ENCODE assay signal across 13 cellular contexts in the genomic region with DNA sequence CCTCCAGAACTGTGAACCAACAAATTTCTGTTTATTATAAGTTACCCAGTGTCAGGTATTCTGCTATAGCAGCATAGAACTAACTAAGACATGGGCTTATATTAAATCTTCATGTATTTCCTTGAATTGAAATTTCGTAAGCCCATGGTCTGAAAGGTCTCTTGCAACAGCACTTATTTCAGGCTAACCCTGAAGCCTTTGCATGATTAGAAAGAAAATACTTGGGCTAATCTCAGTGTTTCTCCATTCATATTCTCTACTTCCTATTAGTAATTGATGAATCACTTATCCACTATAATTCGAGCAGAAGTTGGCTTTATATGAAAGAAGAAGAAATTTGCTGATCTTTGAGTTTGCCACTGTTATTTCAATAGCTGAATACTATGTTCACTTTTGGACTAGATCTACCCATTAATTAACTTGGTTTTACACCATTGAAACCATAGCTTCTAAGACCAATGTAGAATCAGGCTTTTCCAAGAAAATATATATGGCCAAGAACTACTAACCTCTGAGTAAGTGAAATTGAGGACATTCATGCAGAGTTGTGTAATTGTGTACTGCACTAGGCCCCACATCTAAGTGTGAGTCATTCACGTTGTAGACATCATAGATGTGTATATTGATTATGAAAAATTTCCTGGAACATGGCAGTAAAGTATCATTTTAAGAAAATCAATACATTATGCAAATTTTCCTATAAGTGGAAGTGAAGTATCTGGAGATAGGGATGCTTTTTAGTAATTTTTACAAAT.
A peak's percentile ranks its signal among the peaks of the same experiment; 100 is the strongest.
DNase-seq lines count a peak whose midpoint lies in the region; ATAC-seq and TF ChIP-seq lines count a peak whose summit lies in the region.
"Had no signal": no experiment of that assay in that cellular context is flagged by ENCODE, and none has a peak within 500 bp of the region (broad histone marks: within the 10 kb centered on the region; RNA-seq: fewer than 3 reads in every experiment).

No MANE protein-coding gene starts in this region.

- H3K4me3 ChIP-seq in RWPE2 (ENCODE audit: severe bottlenecking) = no peak overlapping the region
- H3K4me3 ChIP-seq: SJSA1 had no signal

- TF ChIP-seq CTCF in RWPE2 (IDR thresholded peaks at IDR 0.05; ENCODE audit: poor library complexity, severe bottlenecking) = no peak

- peak; percentile 90 for ATAC-seq in RWPE2 (ENCODE audit: low read depth)
- no peak for ATAC-seq in activated CD4-positive, CD25-positive, alpha-beta regulatory T cell treated with anti-CD3 and anti-CD28 coated beads, Interleukin-2, amount 50 U/mL, for 24 hours

- DNase-seq in HPDE6-E6E7 (ENCODE audit: extremely low spot score) (peak; percentile 23), RWPE2 (ENCODE audit: low spot score) (no peak), epithelial cell of prostate (ENCODE audit: low read depth, low spot score) (no peak), non-pigmented ciliary epithelial cell (ENCODE audit: low read depth) (peak; percentile 49), germinal center (ENCODE audit: low spot score) (no peak)
- DNase-seq in activated effector memory CD4-positive, alpha-beta T cell treated with Interleukin-2 at 50 U/mL for 16 hours = no peak
- DNase-seq: CD4-positive, alpha-beta memory T cell; DMS79; H7; NCI-H1417; NCI-H1930 had no signal

- no peaks in the 10 kb centered on the region for H3K27me3 ChIP-seq in RWPE2 (ENCODE audit: insufficient read depth, poor library complexity, severe bottlenecking)
- H3K27me3 ChIP-seq: SJSA1 had no signal

- H3K4me1 ChIP-seq in RWPE2 (ENCODE audit: insufficient read depth, poor library complexity, severe bottlenecking) = peaks cover 14% of the 10 kb centered on the region
- H3K4me1 ChIP-seq: SJSA1 had no signal

- H3K27ac ChIP-seq in RWPE2 (ENCODE audit: poor library complexity, severe bottlenecking) (peak overlapping the region; percentile 72), epithelial cell of prostate (peak overlapping the region; percentile 57)
- H3K27ac ChIP-seq: SJSA1 had no signal

- H3K9me3 ChIP-seq in RWPE2 (ENCODE audit: severe bottlenecking) = no peaks in the 10 kb centered on the region
- H3K9me3 ChIP-seq: SJSA1 had no signal

- no peaks in the 10 kb centered on the region for H3K36me3 ChIP-seq in RWPE2 (ENCODE audit: low read depth)
- H3K36me3 ChIP-seq: SJSA1 had no signal

Comparison
In these comparisons a context has a peak if more than half of its experiments do, and no peak if none do; other contexts are left out.
1. DNase-seq: peak in HPDE6-E6E7 (single experiment) and non-pigmented ciliary epithelial cell (single experiment); none in RWPE2 (single experiment), epithelial cell of prostate (single experiment), activated effector memory CD4-positive, alpha-beta T cell treated with Interleukin-2 at 50 U/mL for 16 hours (single experiment) and germinal center (single experiment).